22 cellular contexts compared by ENCODE assay signal in the genomic region with DNA sequence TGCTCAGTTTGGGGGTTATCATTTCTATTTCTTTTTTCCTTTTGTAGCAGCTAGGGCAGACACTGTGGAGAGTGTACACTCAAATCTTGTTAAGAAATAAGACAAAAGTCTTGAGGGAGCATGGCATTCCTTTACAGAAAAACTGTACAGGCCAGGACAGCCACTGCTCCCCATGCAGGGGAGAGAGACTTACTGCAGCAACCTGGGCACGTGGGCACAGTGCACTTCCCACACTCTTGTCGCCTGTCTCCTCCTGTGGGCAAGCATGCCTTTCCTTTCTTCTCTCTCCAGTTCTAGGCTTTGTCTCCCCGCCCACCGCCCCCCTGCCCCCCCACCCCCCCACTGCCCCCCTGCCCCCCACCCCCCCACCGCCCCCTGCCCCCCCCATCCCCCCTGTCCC. TPM values are rescaled to one million over a fixed set of nuclear protein-coding genes. Genes with fewer than 3 reads are reported as not detected.
DNase-seq lines count a peak whose midpoint lies in the region; TF ChIP-seq lines count a peak whose summit lies in the region.
"Had no signal": no experiment of that assay in that cellular context is flagged by ENCODE, and none has a peak within 500 bp of the region (broad histone marks: within the 10 kb centered on the region; RNA-seq: fewer than 3 reads in every experiment).

No MANE protein-coding gene starts in this region.

- H3K27ac ChIP-seq in WERI-Rb-1 (no peak overlapping the region), left ventricle myocardium inferior (replicated peaks) (peak overlapping the region; percentile 77)
- H3K27ac ChIP-seq: 22Rv1, tibial artery had no signal

- intact Hi-C loops in left ventricle myocardium inferior (cut with micrococcal nuclease) = loop anchor here (10.0 kb wide), 1 partner anchor 76 kb away; no protein-coding TSS in a partner anchor

- peaks cover 77% of the 10 kb centered on the region for H3K4me1 ChIP-seq in left ventricle myocardium inferior

- H3K36me3 ChIP-seq in H7 (replicated peaks; ENCODE audit: control insufficient read depth, insufficient read depth, low read length) (no peaks in the 10 kb centered on the region), WERI-Rb-1 (no peaks in the 10 kb centered on the region), left ventricle myocardium inferior (no peaks in the 10 kb centered on the region)
- H3K36me3 ChIP-seq: BE2C had no signal

- H3K4me3 ChIP-seq in H7 (ENCODE audit: insufficient read depth, low read depth, low read length) = no peak overlapping the region
- no peak overlapping the region for H3K4me3 ChIP-seq in WERI-Rb-1 (ENCODE audit: low read depth, low read length)
- no peak overlapping the region for H3K4me3 ChIP-seq in left ventricle myocardium inferior
- H3K4me3 ChIP-seq: tibial artery had no signal

- no peaks in the 10 kb centered on the region for H3K9me3 ChIP-seq in WERI-Rb-1 (ENCODE audit: severe bottlenecking)
- H3K9me3 ChIP-seq in left ventricle myocardium inferior (replicated peaks) = no peaks in the 10 kb centered on the region
- H3K9me3 ChIP-seq: BE2C, tibial artery had no signal

- TF ChIP-seq CTCF in WERI-Rb-1 (IDR thresholded peaks at IDR 0.05; ENCODE audit: low read depth, low read length) = peak; percentile 24; the same call in 1 of the 2 replicates
- peak; percentile 13 for TF ChIP-seq CTCF in left ventricle myocardium inferior (IDR thresholded peaks at IDR 0.05; ENCODE audit: borderline replicate concordance)

- no peaks in the 10 kb centered on the region; the same call in 1 of the 2 replicates for H3K27me3 ChIP-seq in H7 (ENCODE audit: control insufficient read depth, insufficient read depth, low read length)
- H3K27me3 ChIP-seq in WERI-Rb-1 (ENCODE audit: insufficient read depth, low read depth, severe bottlenecking) = no peaks in the 10 kb centered on the region
- no peaks in the 10 kb centered on the region for H3K27me3 ChIP-seq in left ventricle myocardium inferior (ENCODE audit: low read depth)
- H3K27me3 ChIP-seq: BE2C, tibial artery had no signal

- DNase-seq in DMS 273 (lab: John Stamatoyannopoulos, UW; ENCODE audit: unreplicated experiment) (peak; percentile 34), DMS 273 treated with DMSO at 0.1 percent for 48 hours (lab: John Stamatoyannopoulos, UW) (no peak), H7 (peak; percentile 59), WERI-Rb-1 (no peak), left ventricle myocardium inferior (no peak), T1000 (lab: John Stamatoyannopoulos, UW) (no peak), NCI-H1417 treated with DMSO at 0.1 percent for 48 hours (lab: John Stamatoyannopoulos, UW) (no peak)
- DNase-seq in NK-92 treated with Interleukin-12 subunit alpha and Interleukin-12 subunit beta, amount 100 ng/mL, for 24 hours (lab: John Stamatoyannopoulos, UW) = no peak
- DNase-seq: activated CD4-positive, alpha-beta T cell treated with anti-CD3 and anti-CD28 coated beads, Interleukin-2, amount 10 ng/mL, durations not matched to agents 24 days and 14 days; activated CD8-positive, alpha-beta memory T cell treated with anti-CD3 and anti-CD28 coated beads, Interleukin-2, amount 50 U/mL, for 48 hours; activated gamma-delta T cell; BE2C; HFFc6; T-helper 9 cell; tibial artery had no signal

RNA-seq across cellular contexts. Expression of gene PHC2, which starts 51.9 kb away (rescaled TPM):
- 43.9 and 50.5 TPM in 2 replicates for total RNA-seq in H7 (2014; rRNA removed; shearing (Covaris generic))
- 105 TPM for total RNA-seq in left ventricle myocardium inferior

RNA-seq across cellular contexts. Expression of gene A3GALT2, which starts 58.1 kb away (rescaled TPM):
- total RNA-seq in H7 (2014; rRNA removed; shearing (Covaris generic)) = not detected in 2 replicates
- not detected for total RNA-seq in left ventricle myocardium inferior
- total RNA-seq: activated CD4-positive, alpha-beta T cell treated with anti-CD3 and anti-CD28 coated beads, Interleukin-2, amount 10 ng/mL, durations not matched to agents 24 days and 14 days; frontal cortex; HFFc6; left lobe of liver; MCF 10A; mucosa of gallbladder; OCI-LY7; renal cortical epithelial cell had no signal

Comparison
In these comparisons a context has a peak if more than half of its experiments do, and no peak if none do; other contexts are left out.
1. DNase-seq: peak in DMS 273 (single experiment) and H7 (single experiment); none in DMS 273 treated with DMSO at 0.1 percent for 48 hours (single experiment), WERI-Rb-1 (single experiment), left ventricle myocardium inferior (single experiment), T1000 (single experiment), NK-92 treated with Interleukin-12 subunit alpha and Interleukin-12 subunit beta, amount 100 ng/mL, for 24 hours (single experiment) and NCI-H1417 treated with DMSO at 0.1 percent for 48 hours (single experiment).